ENCODE assay signal across 1 cellular context in the genomic region with DNA sequence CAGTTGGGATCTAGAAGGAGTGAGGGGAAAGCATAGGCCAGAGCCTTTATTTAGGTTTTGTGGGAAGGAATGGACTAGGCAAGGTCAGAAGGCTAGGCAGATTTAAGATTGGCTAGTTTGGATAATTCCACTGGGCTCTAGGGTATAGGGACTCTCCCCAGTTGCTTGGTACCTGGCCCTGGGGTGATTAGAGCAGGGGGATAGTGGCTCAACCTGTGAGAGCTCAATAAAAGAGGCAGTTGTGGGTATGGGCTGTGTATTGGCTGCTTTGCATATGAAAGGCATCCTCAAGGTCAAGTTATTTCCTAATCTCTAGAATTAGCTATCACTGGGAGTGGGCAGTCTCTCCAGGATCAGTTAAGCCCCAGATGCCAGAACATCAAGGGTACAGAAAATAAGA.
TF ChIP-seq lines count a peak whose summit lies in the region.

No MANE protein-coding gene starts in this region.

TF ChIP-seq in GM23338, 12 proteins besides CTCF, POLR2A, EP300 and RAD21:
- TF ChIP-seq, protein P1, sequence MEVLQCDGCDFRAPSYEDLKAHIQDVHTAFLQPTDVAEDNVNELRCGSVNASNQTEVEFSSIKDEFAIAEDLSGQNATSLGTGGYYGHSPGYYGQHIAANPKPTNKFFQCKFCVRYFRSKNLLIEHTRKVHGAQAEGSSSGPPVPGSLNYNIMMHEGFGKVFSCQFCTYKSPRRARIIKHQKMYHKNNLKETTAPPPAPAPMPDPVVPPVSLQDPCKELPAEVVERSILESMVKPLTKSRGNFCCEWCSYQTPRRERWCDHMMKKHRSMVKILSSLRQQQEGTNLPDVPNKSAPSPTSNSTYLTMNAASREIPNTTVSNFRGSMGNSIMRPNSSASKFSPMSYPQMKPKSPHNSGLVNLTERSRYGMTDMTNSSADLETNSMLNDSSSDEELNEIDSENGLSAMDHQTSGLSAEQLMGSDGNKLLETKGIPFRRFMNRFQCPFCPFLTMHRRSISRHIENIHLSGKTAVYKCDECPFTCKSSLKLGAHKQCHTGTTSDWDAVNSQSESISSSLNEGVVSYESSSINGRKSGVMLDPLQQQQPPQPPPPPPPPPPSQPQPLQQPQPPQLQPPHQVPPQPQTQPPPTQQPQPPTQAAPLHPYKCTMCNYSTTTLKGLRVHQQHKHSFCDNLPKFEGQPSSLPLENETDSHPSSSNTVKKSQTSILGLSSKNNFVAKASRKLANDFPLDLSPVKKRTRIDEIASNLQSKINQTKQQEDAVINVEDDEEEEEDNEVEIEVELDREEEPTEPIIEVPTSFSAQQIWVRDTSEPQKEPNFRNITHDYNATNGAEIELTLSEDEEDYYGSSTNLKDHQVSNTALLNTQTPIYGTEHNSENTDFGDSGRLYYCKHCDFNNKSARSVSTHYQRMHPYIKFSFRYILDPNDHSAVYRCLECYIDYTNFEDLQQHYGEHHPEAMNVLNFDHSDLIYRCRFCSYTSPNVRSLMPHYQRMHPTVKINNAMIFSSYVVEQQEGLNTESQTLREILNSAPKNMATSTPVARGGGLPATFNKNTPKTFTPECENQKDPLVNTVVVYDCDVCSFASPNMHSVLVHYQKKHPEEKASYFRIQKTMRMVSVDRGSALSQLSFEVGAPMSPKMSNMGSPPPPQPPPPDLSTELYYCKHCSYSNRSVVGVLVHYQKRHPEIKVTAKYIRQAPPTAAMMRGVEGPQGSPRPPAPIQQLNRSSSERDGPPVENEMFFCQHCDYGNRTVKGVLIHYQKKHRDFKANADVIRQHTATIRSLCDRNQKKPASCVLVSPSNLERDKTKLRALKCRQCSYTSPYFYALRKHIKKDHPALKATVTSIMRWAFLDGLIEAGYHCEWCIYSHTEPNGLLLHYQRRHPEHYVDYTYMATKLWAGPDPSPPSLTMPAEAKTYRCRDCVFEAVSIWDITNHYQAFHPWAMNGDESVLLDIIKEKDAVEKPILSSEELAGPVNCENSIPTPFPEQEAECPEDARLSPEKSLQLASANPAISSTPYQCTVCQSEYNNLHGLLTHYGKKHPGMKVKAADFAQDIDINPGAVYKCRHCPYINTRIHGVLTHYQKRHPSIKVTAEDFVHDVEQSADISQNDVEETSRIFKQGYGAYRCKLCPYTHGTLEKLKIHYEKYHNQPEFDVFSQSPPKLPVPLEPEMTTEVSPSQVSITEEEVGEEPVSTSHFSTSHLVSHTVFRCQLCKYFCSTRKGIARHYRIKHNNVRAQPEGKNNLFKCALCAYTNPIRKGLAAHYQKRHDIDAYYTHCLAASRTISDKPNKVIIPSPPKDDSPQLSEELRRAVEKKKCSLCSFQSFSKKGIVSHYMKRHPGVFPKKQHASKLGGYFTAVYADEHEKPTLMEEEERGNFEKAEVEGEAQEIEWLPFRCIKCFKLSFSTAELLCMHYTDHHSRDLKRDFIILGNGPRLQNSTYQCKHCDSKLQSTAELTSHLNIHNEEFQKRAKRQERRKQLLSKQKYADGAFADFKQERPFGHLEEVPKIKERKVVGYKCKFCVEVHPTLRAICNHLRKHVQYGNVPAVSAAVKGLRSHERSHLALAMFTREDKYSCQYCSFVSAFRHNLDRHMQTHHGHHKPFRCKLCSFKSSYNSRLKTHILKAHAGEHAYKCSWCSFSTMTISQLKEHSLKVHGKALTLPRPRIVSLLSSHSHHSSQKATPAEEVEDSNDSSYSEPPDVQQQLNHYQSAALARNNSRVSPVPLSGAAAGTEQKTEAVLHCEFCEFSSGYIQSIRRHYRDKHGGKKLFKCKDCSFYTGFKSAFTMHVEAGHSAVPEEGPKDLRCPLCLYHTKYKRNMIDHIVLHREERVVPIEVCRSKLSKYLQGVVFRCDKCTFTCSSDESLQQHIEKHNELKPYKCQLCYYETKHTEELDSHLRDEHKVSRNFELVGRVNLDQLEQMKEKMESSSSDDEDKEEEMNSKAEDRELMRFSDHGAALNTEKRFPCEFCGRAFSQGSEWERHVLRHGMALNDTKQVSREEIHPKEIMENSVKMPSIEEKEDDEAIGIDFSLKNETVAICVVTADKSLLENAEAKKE (CRISPR knock-in tag; IDR thresholded peaks at IDR 0.05): no peak
- no peak for TF ChIP-seq ZNF331 (CRISPR knock-in tag; IDR thresholded peaks at IDR 0.05; ENCODE audit: low read depth)
- TF ChIP-seq STAT1 (IDR thresholded peaks at IDR 0.05; ENCODE audit: unreplicated experiment): no peak
- no peak for TF ChIP-seq EZH2phosphoT487 (IDR thresholded peaks at IDR 0.05; ENCODE audit: unreplicated experiment)
- TF ChIP-seq EZH2 (IDR thresholded peaks at IDR 0.05; ENCODE audit: low read depth, unreplicated experiment): no peak
- TF ChIP-seq JUNB (IDR thresholded peaks at IDR 0.05; ENCODE audit: unreplicated experiment): no peak
